11 cellular contexts compared by ENCODE assay signal in genomic region chr11:117870176-117870952, GRCh38. TPM values are rescaled to one million over a fixed set of nuclear protein-coding genes. Genes with fewer than 3 reads are reported as not detected.
DNase-seq lines count a peak whose midpoint lies in the region; ATAC-seq lines count a peak whose summit lies in the region.
"Had no signal": no experiment of that assay in that cellular context is flagged by ENCODE, and none has a peak within 500 bp of the region (broad histone marks: within the 10 kb centered on the region; RNA-seq: fewer than 3 reads in every experiment).

No MANE protein-coding gene starts in this region.

- H3K18ac ChIP-seq in mesenchymal stem cell (ENCODE audit: low read depth in 1 of 2, low read length in 2 of 2) = no peak overlapping the region

- H3K9me3 ChIP-seq in mesenchymal stem cell (ENCODE audit: control insufficient read depth, low read length) = no peaks in the 10 kb centered on the region
- H3K9me3 ChIP-seq: colonic mucosa had no signal

- WGBS in mesenchymal stem cell = 81% methylated on average over 6 of the region's 6 CpGs

- no peak overlapping the region for H3K27ac ChIP-seq in mesenchymal stem cell (ENCODE audit: low read length, poor library complexity, severe bottlenecking)
- H3K27ac ChIP-seq: colonic mucosa had no signal

- H3K4me2 ChIP-seq in mesenchymal stem cell (ENCODE audit: low read length, poor library complexity, severe bottlenecking) = no peak overlapping the region

- peaks cover 0 to 15% of the 10 kb centered on the region in 2 experiments for H3K36me3 ChIP-seq in mesenchymal stem cell (ENCODE audit: control insufficient read depth in 1 of 2, insufficient read depth in 2 of 2, low read depth in 1 of 2, low read length in 2 of 2)
- H3K36me3 ChIP-seq: colonic mucosa had no signal

- no peak overlapping the region for H2BK5ac ChIP-seq in mesenchymal stem cell (ENCODE audit: low read depth, low read length, poor library complexity, severe bottlenecking)

- no peak overlapping the region for H3K9ac ChIP-seq in mesenchymal stem cell (ENCODE audit: low read length)

- no peak overlapping the region for H3K14ac ChIP-seq in mesenchymal stem cell (ENCODE audit: low read length in 2 of 2)

- H3K4me1 ChIP-seq in mesenchymal stem cell (ENCODE audit: control insufficient read depth, insufficient read depth, low read depth, low read length) = peaks cover 30% of the 10 kb centered on the region
- H3K4me1 ChIP-seq: colonic mucosa had no signal

- H2BK12ac ChIP-seq in mesenchymal stem cell (ENCODE audit: low read length in 2 of 2) = no peak overlapping the region

- peaks cover 25% of the 10 kb centered on the region for H3K79me1 ChIP-seq in mesenchymal stem cell (replicated peaks; ENCODE audit: low read length, poor library complexity, severe bottlenecking)

- H3K23ac ChIP-seq in mesenchymal stem cell (ENCODE audit: low read length in 2 of 2) = no peak overlapping the region

- ATAC-seq in left colon = peak; percentile 26
- no peak for ATAC-seq in GM21529 (IDR thresholded peaks at IDR 0.05; ENCODE audit: unreplicated experiment)
- ATAC-seq: naive thymus-derived CD8-positive, alpha-beta T cell had no signal

- H4K91ac ChIP-seq in mesenchymal stem cell (ENCODE audit: low read length) = no peak overlapping the region

- intact Hi-C loops in left colon (cut with DNase I, micrococcal nuclease) = no loop called here

- H2BK15ac ChIP-seq in mesenchymal stem cell (ENCODE audit: low read depth, poor library complexity, severe bottlenecking) = no peak overlapping the region

- DNase-seq in NCI-H748 (lab: John Stamatoyannopoulos, UW; ENCODE audit: unreplicated experiment) (peak; percentile 15), NCI-H748 treated with DMSO at 0.1 percent for 48 hours (lab: John Stamatoyannopoulos, UW) (no peak), NCI-H446 treated with DMSO at 0.1 percent for 48 hours (lab: John Stamatoyannopoulos, UW) (peak; percentile 84), left colon (no peak), superior temporal gyrus (ENCODE audit: extremely low spot score) (peak; percentile 57), mesenchymal stem cell (no peak), NOMO-1 treated with dmso at 0.1 percent for 144 hours (lab: John Stamatoyannopoulos, UW; ENCODE audit: unreplicated experiment) (no peak)
- DNase-seq: colonic mucosa; naive thymus-derived CD8-positive, alpha-beta T cell; stimulated activated CD4-positive, alpha-beta T cell treated with anti-CD3 and anti-CD28 coated beads, Interleukin-2, amount 100 ng/mL, for 48 hours had no signal

- H4K8ac ChIP-seq in mesenchymal stem cell (ENCODE audit: low read length) = no peak overlapping the region

- peaks cover 0 to 57% of the 10 kb centered on the region in 2 experiments for H3K27me3 ChIP-seq in mesenchymal stem cell (ENCODE audit: control insufficient read depth in 1 of 2, insufficient read depth in 1 of 2, low read length in 2 of 2)

- H2AFZ ChIP-seq in mesenchymal stem cell (ENCODE audit: low read depth, low read length) = no peak overlapping the region

- no peak overlapping the region for H3K4me3 ChIP-seq in mesenchymal stem cell (ENCODE audit: insufficient read depth in 1 of 2, low read depth in 1 of 2, low read length in 2 of 2)
- H3K4me3 ChIP-seq: colonic mucosa had no signal

- no peak overlapping the region for H2BK120ac ChIP-seq in mesenchymal stem cell (ENCODE audit: low read depth, low read length)

- H2AK5ac ChIP-seq in mesenchymal stem cell (ENCODE audit: low read length, severe bottlenecking) = no peak overlapping the region

- no peak overlapping the region for H3K4ac ChIP-seq in mesenchymal stem cell (ENCODE audit: low read depth in 1 of 2, low read length in 2 of 2)

RNA-seq across cellular contexts. Expression of gene FXYD6, which starts 6.1 kb away (rescaled TPM):
- total RNA-seq in left colon = 10 to 100 TPM in 1 of 2 donors, 1 to 10 TPM in 1; 4.4 to 37.2 TPM
- 52.5 TPM for polyA plus RNA-seq in mesenchymal stem cell (2013, experiment 1 of 2)
- polyA plus RNA-seq in mesenchymal stem cell (2013, experiment 2 of 2) = 53.1 TPM
- total RNA-seq: naive thymus-derived CD8-positive, alpha-beta T cell had no signal
- polyA plus RNA-seq: naive thymus-derived CD8-positive, alpha-beta T cell had no signal

RNA-seq across cellular contexts. Expression of gene FXYD2, which starts 45.8 kb away (rescaled TPM):
- 1 to 10 TPM in 1 of 2 donors, under 1 TPM in 1; 0.61 to 1.0 TPM for total RNA-seq in left colon
- polyA plus RNA-seq in mesenchymal stem cell (2013, experiment 1 of 2) = 1.0 TPM
- polyA plus RNA-seq in mesenchymal stem cell (2013, experiment 2 of 2) = 0.58 TPM

RNA-seq across cellular contexts. Expression of gene TMPRSS13, which starts 58.8 kb away (rescaled TPM):
- total RNA-seq in left colon = under 1 TPM; 0.46 to 0.87 TPM
- polyA plus RNA-seq in mesenchymal stem cell (2013, experiment 1 of 2) = not detected
- polyA plus RNA-seq in mesenchymal stem cell (2013, experiment 2 of 2) = not detected

Comparison
In these comparisons a context has a peak if more than half of its experiments do, and no peak if none do; other contexts are left out.
1. DNase-seq: peak in NCI-H748 (single experiment), NCI-H446 treated with DMSO at 0.1 percent for 48 hours (single experiment) and superior temporal gyrus (single experiment); none in NCI-H748 treated with DMSO at 0.1 percent for 48 hours (single experiment), left colon (0 of 2), mesenchymal stem cell (single experiment) and NOMO-1 treated with dmso at 0.1 percent for 144 hours (single experiment).